17 cellular contexts compared by ENCODE assay signal in genomic region chrX:37679230-37679629, GRCh38. TPM values are rescaled to one million over a fixed set of nuclear protein-coding genes. Genes with fewer than 3 reads are reported as not detected.
DNase-seq lines count a peak whose midpoint lies in the region; ATAC-seq, FAIRE-seq and TF ChIP-seq lines count a peak whose summit lies in the region.
"Had no signal": no experiment of that assay in that cellular context is flagged by ENCODE, and none has a peak within 500 bp of the region (broad histone marks: within the 10 kb centered on the region; RNA-seq: fewer than 3 reads in every experiment).

No MANE protein-coding gene starts in this region.

- POLR2A ChIA-PET in A549 (lab: Yijun Ruan, JAX) = no interaction called here

- no peak overlapping the region for H3K4me3 ChIP-seq in A549
- no peak overlapping the region for H3K4me3 ChIP-seq in body of pancreas
- H3K4me3 ChIP-seq in muscle layer of colon (ENCODE audit: low read depth in 1 of 2, low read length in 2 of 2) = no peak overlapping the region
- H3K4me3 ChIP-seq in neuronal stem cell (ENCODE audit: low read length in 2 of 2) = no peak overlapping the region
- H3K4me3 ChIP-seq in upper lobe of left lung = no peak overlapping the region
- H3K4me3 ChIP-seq: BLaER1 treated with 17β-estradiol and CSF1 and Interleukin-3, amounts not matched to agents 10 nM and 100 nM had no signal

- H3K79me1 ChIP-seq in neuronal stem cell (ENCODE audit: low read depth, low read length) = no peaks in the 10 kb centered on the region

- DNase-seq in A549 (ENCODE audit: low read depth in 1 of 2, low spot score in 1 of 2) (no peak), OCI-M1 (lab: John Stamatoyannopoulos, UW) (peak; percentile 59), body of pancreas (no peak), GDM1 (lab: John Stamatoyannopoulos, UW) (no peak), NOMO-1 treated with dmso at 0.1 percent for 144 hours (lab: John Stamatoyannopoulos, UW; ENCODE audit: unreplicated experiment) (no peak), neuronal stem cell (ENCODE audit: low spot score) (no peak), upper lobe of left lung (no peak)
- DNase-seq: 8988T; Calu3; CD8-positive, alpha-beta T cell; GF-D8; H9 had no signal

- H3K9ac ChIP-seq in muscle layer of colon (ENCODE audit: low read length) = no peak overlapping the region
- H3K9ac ChIP-seq in neuronal stem cell (ENCODE audit: low read depth, low read length, poor library complexity) = no peak overlapping the region
- H3K9ac ChIP-seq: BLaER1 treated with 17β-estradiol and CSF1 and Interleukin-3, amounts not matched to agents 10 nM and 100 nM had no signal

- H3K4ac ChIP-seq in neuronal stem cell (ENCODE audit: low read length) = no peak overlapping the region

- H2AK5ac ChIP-seq in neuronal stem cell (ENCODE audit: low read depth, low read length) = no peak overlapping the region

- FAIRE-seq in A549 (lab: Jason Lieb, UNC) = peak; percentile 43
- FAIRE-seq: GM19239, H1, HepG2 had no signal

- CTCF ChIA-PET in A549 (lab: Yijun Ruan, JAX) = no interaction called here

- H3K4me2 ChIP-seq in A549 = no peak overlapping the region
- H3K4me2 ChIP-seq in neuronal stem cell (ENCODE audit: insufficient read depth, low read length, poor library complexity, severe bottlenecking) = no peak overlapping the region
- H3K4me2 ChIP-seq: BLaER1 treated with 17β-estradiol and CSF1 and Interleukin-3, amounts not matched to agents 10 nM and 100 nM had no signal

- H2AFZ ChIP-seq in neuronal stem cell (ENCODE audit: low read length) = no peak overlapping the region

- TF ChIP-seq CTCF in A549 (IDR thresholded peaks at IDR 0.05) (no peak), body of pancreas (IDR thresholded peaks at IDR 0.05) (no peak), upper lobe of left lung (IDR thresholded peaks at IDR 0.05) (no peak)

- H2BK12ac ChIP-seq in neuronal stem cell (ENCODE audit: low read length) = no peak overlapping the region

- H3K23ac ChIP-seq in neuronal stem cell (ENCODE audit: low read depth, low read length, poor library complexity) = no peak overlapping the region

- no peaks in the 10 kb centered on the region for H3K36me3 ChIP-seq in body of pancreas (replicated peaks in 1 of 2; ENCODE audit: insufficient read depth in 1 of 2, low read depth in 2 of 2)
- no peaks in the 10 kb centered on the region for H3K36me3 ChIP-seq in muscle layer of colon (ENCODE audit: insufficient read depth, low read length)
- no peaks in the 10 kb centered on the region for H3K36me3 ChIP-seq in neuronal stem cell (replicated peaks in 1 of 2; ENCODE audit: control insufficient read depth in 2 of 2, insufficient read depth in 2 of 2, low read length in 2 of 2)
- no peaks in the 10 kb centered on the region for H3K36me3 ChIP-seq in upper lobe of left lung
- H3K36me3 ChIP-seq: BLaER1 treated with 17β-estradiol and CSF1 and Interleukin-3, amounts not matched to agents 10 nM and 100 nM had no signal

- no peak for ATAC-seq in A549
- ATAC-seq in body of pancreas = peak; percentile 52
- no peak for ATAC-seq in upper lobe of left lung (ENCODE audit: low FRiP score in 2 of 2)
- ATAC-seq: CD8-positive, alpha-beta T cell; HepG2 had no signal

- no peak overlapping the region for H2BK120ac ChIP-seq in neuronal stem cell (ENCODE audit: low read depth, low read length)

- H3K27me3 ChIP-seq in body of pancreas = peaks cover 0 to 4% of the 10 kb centered on the region in 2 donors
- H3K27me3 ChIP-seq in muscle layer of colon (ENCODE audit: control insufficient read depth in 1 of 2, insufficient read depth in 2 of 2, low read length in 2 of 2) = no peaks in the 10 kb centered on the region
- H3K27me3 ChIP-seq in neuronal stem cell (ENCODE audit: control insufficient read depth in 3 of 3, insufficient read depth in 3 of 3, low read depth in 1 of 3, low read length in 3 of 3) = no peaks in the 10 kb centered on the region
- no peaks in the 10 kb centered on the region for H3K27me3 ChIP-seq in upper lobe of left lung

- H2BK5ac ChIP-seq in neuronal stem cell (ENCODE audit: low read length) = no peak overlapping the region

- no peak for TF ChIP-seq RAD21 in A549 (conservative IDR thresholded peaks at IDR 0.05 in 1 of 2, IDR thresholded peaks at IDR 0.05 in 1 of 2)

- H3K4me1 ChIP-seq in A549 (no peaks in the 10 kb centered on the region), body of pancreas (peaks cover 16% of the 10 kb centered on the region), muscle layer of colon (ENCODE audit: insufficient read depth, low read length) (peaks cover 8% of the 10 kb centered on the region), neuronal stem cell (ENCODE audit: control insufficient read depth in 2 of 2, insufficient read depth in 1 of 2, low read depth in 1 of 2, low read length in 2 of 2) (no peaks in the 10 kb centered on the region), upper lobe of left lung (no peaks in the 10 kb centered on the region)
- H3K4me1 ChIP-seq: BLaER1 treated with 17β-estradiol and CSF1 and Interleukin-3, amounts not matched to agents 10 nM and 100 nM had no signal

- H3K18ac ChIP-seq in neuronal stem cell (ENCODE audit: low read length) = no peak overlapping the region

- 50% methylated on average over 1 of the region's 1 CpG for WGBS in A549 (ENCODE audit: missing lambda C conversion rate)
- WGBS in body of pancreas, 2 donors = 27 to 33% methylated on average over 1 of the region's 1 CpG
- WGBS in neuronal stem cell (ENCODE audit: extremely low coverage in 2 of 2, insufficient read length in 2 of 2, insufficient replicate concordance in 1 of 2), 2 donors = no CpG with 5 or more reads among the region's 1 CpG
- 45 to 73% methylated on average over 1 of the region's 1 CpG for WGBS in upper lobe of left lung, 2 donors

- no peak overlapping the region for H4K8ac ChIP-seq in neuronal stem cell (ENCODE audit: low read depth, low read length)

- H4K91ac ChIP-seq in neuronal stem cell (ENCODE audit: low read depth, low read length, poor library complexity) = no peak overlapping the region

- H3K27ac ChIP-seq in A549 = no peak overlapping the region
- H3K27ac ChIP-seq in body of pancreas = peak overlapping the region in 3 of 4 donors; percentile 35 to 50 (median 44)
- H3K27ac ChIP-seq in muscle layer of colon (ENCODE audit: low read depth, low read length) = peak overlapping the region; percentile 41
- no peak overlapping the region for H3K27ac ChIP-seq in neuronal stem cell (replicated peaks; ENCODE audit: low read length)
- H3K27ac ChIP-seq in upper lobe of left lung = no peak overlapping the region
- H3K27ac ChIP-seq: BLaER1 treated with 17β-estradiol and CSF1 and Interleukin-3, amounts not matched to agents 10 nM and 100 nM had no signal

- intact Hi-C loops in body of pancreas (cut with DNase I) = no loop called here

- TF ChIP-seq POLR2A in A549 (IDR thresholded peaks at IDR 0.05; ENCODE audit: low read length) = no peak
- TF ChIP-seq POLR2A in body of pancreas (IDR thresholded peaks at IDR 0.05) = no peak
- no peak for TF ChIP-seq POLR2A in upper lobe of left lung (IDR thresholded peaks at IDR 0.05)

- H3K9me3 ChIP-seq in A549 (no peaks in the 10 kb centered on the region), body of pancreas (no peaks in the 10 kb centered on the region), muscle layer of colon (ENCODE audit: low read length) (no peaks in the 10 kb centered on the region), neuronal stem cell (replicated peaks in 1 of 2; ENCODE audit: control insufficient read depth in 2 of 2, insufficient read depth in 1 of 2, low read depth in 1 of 2, low read length in 2 of 2) (no peaks in the 10 kb centered on the region), upper lobe of left lung (no peaks in the 10 kb centered on the region)
- H3K9me3 ChIP-seq: BLaER1 treated with 17β-estradiol and CSF1 and Interleukin-3, amounts not matched to agents 10 nM and 100 nM had no signal

- H3K14ac ChIP-seq in neuronal stem cell (ENCODE audit: low read length) = no peak overlapping the region

- no peak for TF ChIP-seq EP300 in A549 (IDR thresholded peaks at IDR 0.05)
- no peak for TF ChIP-seq EP300 in upper lobe of left lung (IDR thresholded peaks at IDR 0.05)

- H2BK15ac ChIP-seq in neuronal stem cell (ENCODE audit: low read length) = no peak overlapping the region

TF ChIP-seq in A549, 52 proteins besides CTCF, POLR2A, EP300 and RAD21 (continues in another document):
- TF ChIP-seq CBX8 (IDR thresholded peaks at IDR 0.05) (no peak), MAZ (IDR thresholded peaks at IDR 0.05; ENCODE audit: borderline replicate concordance, low read depth, low read length) (no peak), NR3C1 (IDR thresholded peaks at IDR 0.05) (no peak), KDM5A (IDR thresholded peaks at IDR 0.05) (no peak), HMGXB4 (CRISPR knock-in tag; IDR thresholded peaks at IDR 0.05; ENCODE audit: borderline replicate concordance) (no peak)

RNA-seq across cellular contexts. Expression of gene XK, which starts 6.4 kb away (rescaled TPM):
- polyA plus RNA-seq in A549 (2011; rRNA removed) = 1.1 and 1.2 TPM in 2 replicates
- 0.25 and 0.30 TPM in 2 replicates for polyA plus RNA-seq in A549 (2012; cell fraction: cytosol; rRNA removed)
- polyA plus RNA-seq in A549 (2012; cell fraction: nucleus; rRNA removed) = 0.17 and 0.21 TPM in 2 replicates
- 0.32 to 0.47 TPM (median 0.34 TPM) in 3 replicates for polyA plus RNA-seq in A549 (2017; fragmentation: RNase III; extraction: RNeasy Plus Mini Kit Qiagen cat#74134 plus additional on column Dnase treatment)
- 0.78 and 1.3 TPM in 2 replicates for polyA minus RNA-seq in A549 (2011; rRNA and poly(A)+ RNA removed)
- 1 to 10 TPM; 9.3 to 9.6 TPM for total RNA-seq in body of pancreas
- 0.45 TPM for polyA plus RNA-seq in neuronal stem cell (2013, experiment 1 of 2)
- polyA plus RNA-seq in neuronal stem cell (2013, experiment 2 of 2) = 0.53 TPM
- total RNA-seq in upper lobe of left lung = 1 to 10 TPM in 5 of 6 donors, under 1 TPM in 1; under 0.01 to 5.7 (median 1.8) TPM
- total RNA-seq: CD8-positive, alpha-beta T cell; HepG2 had no signal
- polyA plus RNA-seq: HepG2 had no signal

Comparison
In these comparisons a context has a peak if more than half of its experiments do, and no peak if none do; other contexts are left out.
1. H3K27ac ChIP-seq: peak in body of pancreas (3 of 4) and muscle layer of colon (single experiment); none in A549 (0 of 2), neuronal stem cell (single experiment) and upper lobe of left lung (0 of 4).